6 cellular contexts compared by ENCODE assay signal in the genomic region with DNA sequence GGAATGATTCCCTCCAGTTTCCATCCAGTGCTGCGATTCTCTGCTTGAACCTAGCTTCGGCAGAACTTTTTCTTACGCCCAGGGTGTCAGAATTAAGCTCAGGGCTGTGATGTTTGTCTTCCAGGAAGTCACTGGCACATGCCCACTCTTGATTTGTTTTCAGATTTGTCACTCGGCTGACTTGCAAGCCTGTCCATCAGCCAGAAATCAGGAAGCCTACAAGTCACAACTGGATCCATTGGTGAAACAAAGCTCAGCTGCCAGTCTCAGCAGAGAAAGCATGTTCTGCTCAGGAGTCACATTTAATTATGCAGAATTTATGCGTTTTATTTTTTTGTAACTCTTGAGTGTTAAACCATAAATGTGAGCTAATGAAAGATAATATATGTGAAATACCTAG. TPM values are rescaled to one million over a fixed set of nuclear protein-coding genes. Genes with fewer than 3 reads are reported as not detected.
"Had no signal": no experiment of that assay in that cellular context is flagged by ENCODE, and none has a peak within 500 bp of the region (broad histone marks: within the 10 kb centered on the region; RNA-seq: fewer than 3 reads in every experiment).

No MANE protein-coding gene starts in this region.

- H3K4me3 ChIP-seq: GM23248 had no signal

- ATAC-seq: HepG2 had no signal

- FAIRE-seq: HepG2 had no signal

- H2AFZ ChIP-seq: GM23248 had no signal

- H3K27ac ChIP-seq: GM23248 had no signal

- DNase-seq: GM23248, GOT3, H7, HCEC 1CT had no signal

- H3K9ac ChIP-seq: GM23248 had no signal

RNA-seq across cellular contexts. Expression of gene PNPLA4, which starts 38.2 kb away (rescaled TPM):
- total RNA-seq: H4 had no signal
